In the genomic region with DNA sequence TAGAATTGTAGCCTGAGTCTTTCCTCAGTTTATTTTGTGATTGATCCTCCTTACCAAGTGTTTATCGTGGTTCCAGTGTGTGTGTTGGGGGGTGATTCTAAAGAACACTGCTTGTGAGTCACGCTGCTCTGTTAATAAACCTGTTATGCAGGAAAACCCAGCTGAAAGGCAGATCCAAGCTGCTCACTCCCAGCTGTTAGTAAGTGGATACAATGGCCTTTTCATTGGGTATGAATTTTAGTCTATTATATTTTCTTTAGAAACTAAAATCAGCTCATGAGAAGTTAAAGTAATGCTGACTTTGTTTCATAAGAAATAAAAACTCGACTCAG, we compare ENCODE assay signal across 9 cellular contexts. TPM values are rescaled to one million over a fixed set of nuclear protein-coding genes. Genes with fewer than 3 reads are reported as not detected.
DNase-seq lines count a peak whose midpoint lies in the region; ATAC-seq and TF ChIP-seq lines count a peak whose summit lies in the region.
"Had no signal": no experiment of that assay in that cellular context is flagged by ENCODE, and none has a peak within 500 bp of the region (broad histone marks: within the 10 kb centered on the region; RNA-seq: fewer than 3 reads in every experiment).

No MANE protein-coding gene starts in this region.

- no peaks in the 10 kb centered on the region for H3K27me3 ChIP-seq in ACC112 (ENCODE audit: insufficient read depth, low read length)
- H3K27me3 ChIP-seq in breast epithelium: no peaks in the 10 kb centered on the region

- H3K27ac Mint-ChIP-seq in mesothelial cell of epicardium: peak overlapping the region; percentile 91
- no peak overlapping the region for H3K27ac Mint-ChIP-seq in effector memory CD8-positive, alpha-beta T cell

- peak overlapping the region; percentile 3 for H2AFZ ChIP-seq in ACC112 (ENCODE audit: low read length, unreplicated experiment)

- H3K27ac ChIP-seq in ACC112 (ENCODE audit: low read depth, low read length): peak overlapping the region; percentile 99
- H3K27ac ChIP-seq in breast epithelium: peak overlapping the region; percentile 92 to 93

- H3K4me1 ChIP-seq in ACC112 (ENCODE audit: control insufficient read depth, insufficient read depth, low read length, unreplicated experiment) (peaks cover 36% of the 10 kb centered on the region), breast epithelium (peaks cover 9 to 13% of the 10 kb centered on the region in 2 donors)

- TF ChIP-seq POLR2A in breast epithelium (IDR thresholded peaks at IDR 0.05): no peak

- H3K4me3 ChIP-seq in ACC112 (ENCODE audit: low read depth, low read length) (peak overlapping the region; percentile 74), breast epithelium (peak overlapping the region in 2 of 3 donors; percentile 10 to 44)

- no peaks in the 10 kb centered on the region for H3K9me3 ChIP-seq in breast epithelium

- H3K79me2 ChIP-seq in ACC112 (ENCODE audit: control insufficient read depth, insufficient read depth, low read length, unreplicated experiment): no peaks in the 10 kb centered on the region

- no peaks in the 10 kb centered on the region for H3K36me3 Mint-ChIP-seq in mesothelial cell of epicardium
- no peaks in the 10 kb centered on the region for H3K36me3 Mint-ChIP-seq in effector memory CD8-positive, alpha-beta T cell (ENCODE audit: insufficient read depth)

- no peak overlapping the region for H3K4me3 Mint-ChIP-seq in mesothelial cell of epicardium
- no peak overlapping the region for H3K4me3 Mint-ChIP-seq in effector memory CD8-positive, alpha-beta T cell

- H3K36me3 ChIP-seq in ACC112 (ENCODE audit: insufficient read depth, low read length) (no peaks in the 10 kb centered on the region), breast epithelium (no peaks in the 10 kb centered on the region)

- H3K27me3 Mint-ChIP-seq in mesothelial cell of epicardium (ENCODE audit: low read depth): no peaks in the 10 kb centered on the region
- H3K27me3 Mint-ChIP-seq in effector memory CD8-positive, alpha-beta T cell: no peaks in the 10 kb centered on the region

- H3K4me1 Mint-ChIP-seq in mesothelial cell of epicardium: peaks cover 40% of the 10 kb centered on the region
- peaks cover 0 to 5% of the 10 kb centered on the region in 2 donors for H3K4me1 Mint-ChIP-seq in effector memory CD8-positive, alpha-beta T cell (ENCODE audit: low read depth in 2 of 2)

- ATAC-seq in effector memory CD8-positive, alpha-beta T cell (replicated peaks): no peak
- no peak for ATAC-seq in HG02678 (IDR thresholded peaks at IDR 0.05; ENCODE audit: unreplicated experiment)

- intact Hi-C loops in breast epithelium (cut with DNase I; ENCODE audit: low total_unique reads): loop anchor here (1.0 kb wide), 1 partner anchor 15 kb away; no protein-coding TSS in a partner anchor

- TF ChIP-seq CTCF in breast epithelium (IDR thresholded peaks at IDR 0.05): no peak
- TF ChIP-seq CTCF in mesothelial cell of epicardium (IDR thresholded peaks at IDR 0.05; ENCODE audit: unreplicated experiment): no peak

- H3K9me3 Mint-ChIP-seq in mesothelial cell of epicardium: no peaks in the 10 kb centered on the region
- no peaks in the 10 kb centered on the region for H3K9me3 Mint-ChIP-seq in effector memory CD8-positive, alpha-beta T cell

- peak; percentile 79 for DNase-seq in HT1080 (ENCODE audit: low read depth)
- peak in 1 of 2 donors; percentile 78 for DNase-seq in breast epithelium (ENCODE audit: low spot score in 2 of 2)
- DNase-seq in mesothelial cell of epicardium (ENCODE audit: low spot score in 2 of 2, unreplicated experiment in 2 of 2): no peak
- DNase-seq in DMS114 treated with DMSO at 0.1 percent for 48 hours (lab: John Stamatoyannopoulos, UW; ENCODE audit: unreplicated experiment): no peak
- DNase-seq in effector memory CD8-positive, alpha-beta T cell: no peak
- no peak for DNase-seq in NCI-H1048 (lab: John Stamatoyannopoulos, UW)
- DNase-seq: MM.1S had no signal

RNA-seq across cellular contexts. Expression of a gene that starts 12.2 kb away (rescaled TPM):
- 168 and 239 TPM in 2 replicates for total RNA-seq in HT1080 (2014; rRNA removed; shearing (Covaris generic))
- 335 and 404 TPM in 2 replicates for polyA plus RNA-seq in HT1080 (2015; cell fraction: cytosol; rRNA removed)
- polyA plus RNA-seq in HT1080 (2015; cell fraction: nucleus; rRNA removed): 115 and 133 TPM in 2 replicates
- 100 to 1,000 TPM; 180 to 384 (median 272) TPM for total RNA-seq in breast epithelium
- 192 to 199 TPM (median 193 TPM) in 3 replicates for total RNA-seq in mesothelial cell of epicardium

RNA-seq across cellular contexts. Expression of a gene that starts 26.5 kb away (rescaled TPM):
- total RNA-seq in HT1080 (2014; rRNA removed; shearing (Covaris generic)): 0.98 and 1.7 TPM in 2 replicates
- 2.2 and 2.4 TPM in 2 replicates for polyA plus RNA-seq in HT1080 (2015; cell fraction: cytosol; rRNA removed)
- 0.50 and 0.87 TPM in 2 replicates for polyA plus RNA-seq in HT1080 (2015; cell fraction: nucleus; rRNA removed)
- 1 to 10 TPM in 2 of 3 donors, under 1 TPM in 1; 0.80 to 2.8 (median 1.6) TPM for total RNA-seq in breast epithelium
- 5.2 to 5.8 TPM (median 5.7 TPM) in 3 replicates for total RNA-seq in mesothelial cell of epicardium
